8 cellular contexts compared by ENCODE assay signal in genomic region chr2:174771631-174772491, GRCh38. TPM values are rescaled to one million over a fixed set of nuclear protein-coding genes. Genes with fewer than 3 reads are reported as not detected.
A peak's percentile ranks its signal among the peaks of the same experiment; 100 is the strongest.
DNase-seq lines count a peak whose midpoint lies in the region; ATAC-seq and TF ChIP-seq lines count a peak whose summit lies in the region.

No MANE protein-coding gene starts in this region.

- no peaks in the 10 kb centered on the region for H3K9me3 Mint-ChIP-seq in naive thymus-derived CD8-positive, alpha-beta T cell

- H3K27me3 Mint-ChIP-seq in naive thymus-derived CD8-positive, alpha-beta T cell = peaks cover 0 to 3% (median 0%) of the 10 kb centered on the region in 5 donors

- H3K27ac Mint-ChIP-seq in naive thymus-derived CD8-positive, alpha-beta T cell = peak overlapping the region in 8 of 10 donors; percentile 48 to 90 (median 74)

- peak; percentile 91 for TF ChIP-seq CTCF in fibroblast of mammary gland (conservative IDR thresholded peaks at IDR 0.05; ENCODE audit: control insufficient read depth, insufficient read depth, low read depth, low read length)

- H3K4me3 ChIP-seq in fibroblast of mammary gland (ENCODE audit: control insufficient read depth, low read depth, low read length) = no peak overlapping the region

- POLR2A ChIA-PET in naive thymus-derived CD8-positive, alpha-beta T cell (lab: Charles Lee) = interaction anchor here (0.9 to 1.5 kb wide), 5 partner anchors 8 to 232 kb away, joined by 3 to 4 read pairs (median 3); no protein-coding TSS in a partner anchor

- DNase-seq in stimulated activated CD4-positive, alpha-beta T cell treated with anti-CD3 and anti-CD28 coated beads, Interleukin-12 subunit alpha, Interleukin-12 subunit beta, amount 100 ng/mL, for 4 hours = peak; percentile 16
- no peak for DNase-seq in stimulated activated CD4-positive, alpha-beta T cell treated with anti-CD3 and anti-CD28 coated beads, Interleukin-4, amount 100 ng/mL, for 4 hours
- DNase-seq in NCI-H2227 (lab: John Stamatoyannopoulos, UW; ENCODE audit: unreplicated experiment) (peak; percentile 87), fibroblast of mammary gland (ENCODE audit: low read depth) (peak; percentile 75), ureter (ENCODE audit: low spot score) (peak; percentile 77)
- peak; percentile 76 for DNase-seq in activated CD8-positive, alpha-beta memory T cell treated with anti-CD3 and anti-CD28 coated beads for 24 hours
- DNase-seq in naive thymus-derived CD8-positive, alpha-beta T cell = peak in 4 of 10 donors; percentile 26 to 80 (median 41)

- peak overlapping the region in 4 of 10 donors; percentile 15 to 50 (median 44) for H3K4me3 Mint-ChIP-seq in naive thymus-derived CD8-positive, alpha-beta T cell

- no peaks in the 10 kb centered on the region for H3K36me3 Mint-ChIP-seq in naive thymus-derived CD8-positive, alpha-beta T cell

- peak; percentile 73 for ATAC-seq in HG02981 (IDR thresholded peaks at IDR 0.05; ENCODE audit: unreplicated experiment)
- ATAC-seq in naive thymus-derived CD8-positive, alpha-beta T cell = peak; percentile 82 to 83

- peaks cover 14 to 22% (median 21%) of the 10 kb centered on the region in 4 donors for H3K4me1 Mint-ChIP-seq in naive thymus-derived CD8-positive, alpha-beta T cell

RNA-seq across cellular contexts. Expression of gene CHRNA1, which starts 7.6 kb away (rescaled TPM):
- not detected for total RNA-seq in naive thymus-derived CD8-positive, alpha-beta T cell
- polyA plus RNA-seq in naive thymus-derived CD8-positive, alpha-beta T cell = not detected
- 0.34 TPM for total RNA-seq in ureter

Comparison
In these comparisons a context has a peak if more than half of its experiments do, and no peak if none do; other contexts are left out.
1. DNase-seq: peak in stimulated activated CD4-positive, alpha-beta T cell treated with anti-CD3 and anti-CD28 coated beads, Interleukin-12 subunit alpha, Interleukin-12 subunit beta, amount 100 ng/mL, for 4 hours (single experiment), NCI-H2227 (single experiment), activated CD8-positive, alpha-beta memory T cell treated with anti-CD3 and anti-CD28 coated beads for 24 hours (single experiment), fibroblast of mammary gland (single experiment) and ureter (single experiment); none in stimulated activated CD4-positive, alpha-beta T cell treated with anti-CD3 and anti-CD28 coated beads, Interleukin-4, amount 100 ng/mL, for 4 hours (0 of 2).